Comparison of ENCODE assay signal across 11 cellular contexts in genomic region chr7:77409005-77409738, GRCh38. TPM values are rescaled to one million over a fixed set of nuclear protein-coding genes. Genes with fewer than 3 reads are reported as not detected.
A peak's percentile ranks its signal among the peaks of the same experiment; 100 is the strongest.
DNase-seq lines count a peak whose midpoint lies in the region; ATAC-seq, FAIRE-seq and TF ChIP-seq lines count a peak whose summit lies in the region.
"Had no signal": no experiment of that assay in that cellular context is flagged by ENCODE, and none has a peak within 500 bp of the region (broad histone marks: within the 10 kb centered on the region; RNA-seq: fewer than 3 reads in every experiment).

No MANE protein-coding gene starts in this region.

- no peak for DNase-seq in D721Med (ENCODE audit: insufficient read length, low spot score)
- no peak for DNase-seq in RCC 7860 (ENCODE audit: low spot score)
- peak; percentile 42 for DNase-seq in fibroblast of gingiva (ENCODE audit: low read depth)
- no peak for DNase-seq in natural killer cell treated with Interleukin-12 subunit alpha and Interleukin-12 subunit beta and Interleukin-15 and Interleukin-18, amount 100 ng/mL, for 72 hours (ENCODE audit: low spot score)
- no peak for DNase-seq in HPDE6-E6E7 (ENCODE audit: extremely low spot score)
- no peak for DNase-seq in HUDEP-2 (lab: John Stamatoyannopoulos, UW; ENCODE audit: unreplicated experiment in 76 of 76)
- DNase-seq in stimulated activated naive CD4-positive, alpha-beta T cell treated with Interleukin-2 at 50 U/mL for 16 hours (lab: John Stamatoyannopoulos, UW): no peak
- DNase-seq: activated naive CD8-positive, alpha-beta T cell treated with anti-CD3 and anti-CD28 coated beads, Interleukin-2, amount 50 U/mL, for 24 hours; endodermal cell; NCI-H2029 had no signal

- TF ChIP-seq CTCF in D721Med (IDR thresholded peaks at IDR 0.05; ENCODE audit: insufficient read depth, missing control alignments): no peak

- no peaks in the 10 kb centered on the region for H3K36me3 Mint-ChIP-seq in natural killer cell treated with Interleukin-12 subunit alpha and Interleukin-12 subunit beta and Interleukin-15 and Interleukin-18, amount 100 ng/mL, for 72 hours

- peak; percentile 41 for FAIRE-seq in D721Med (lab: Jason Lieb, UNC)
- peak; percentile 22 for FAIRE-seq in RCC 7860 (lab: Jason Lieb, UNC)

- no peaks in the 10 kb centered on the region for H3K9me3 Mint-ChIP-seq in natural killer cell treated with Interleukin-12 subunit alpha and Interleukin-12 subunit beta and Interleukin-15 and Interleukin-18, amount 100 ng/mL, for 72 hours
- H3K9me3 Mint-ChIP-seq: activated naive CD8-positive, alpha-beta T cell treated with anti-CD3 and anti-CD28 coated beads, Interleukin-2, amount 50 U/mL, for 24 hours; endodermal cell had no signal

- ATAC-seq in natural killer cell treated with Interleukin-12 subunit alpha and Interleukin-12 subunit beta and Interleukin-15 and Interleukin-18, amount 100 ng/mL, for 72 hours: no peak
- ATAC-seq in GM21619 (IDR thresholded peaks at IDR 0.05; ENCODE audit: unreplicated experiment): no peak
- ATAC-seq: activated naive CD8-positive, alpha-beta T cell treated with anti-CD3 and anti-CD28 coated beads, Interleukin-2, amount 50 U/mL, for 24 hours had no signal

- H3K4me1 Mint-ChIP-seq in natural killer cell treated with Interleukin-12 subunit alpha and Interleukin-12 subunit beta and Interleukin-15 and Interleukin-18, amount 100 ng/mL, for 72 hours (ENCODE audit: low read depth in 2 of 2): peaks cover 47 to 62% of the 10 kb centered on the region in 2 donors

- peak overlapping the region; percentile 84 to 93 for H3K27ac Mint-ChIP-seq in natural killer cell treated with Interleukin-12 subunit alpha and Interleukin-12 subunit beta and Interleukin-15 and Interleukin-18, amount 100 ng/mL, for 72 hours
- H3K27ac Mint-ChIP-seq: activated naive CD8-positive, alpha-beta T cell treated with anti-CD3 and anti-CD28 coated beads, Interleukin-2, amount 50 U/mL, for 24 hours; endodermal cell had no signal

- H3K27me3 Mint-ChIP-seq in natural killer cell treated with Interleukin-12 subunit alpha and Interleukin-12 subunit beta and Interleukin-15 and Interleukin-18, amount 100 ng/mL, for 72 hours: no peaks in the 10 kb centered on the region
- H3K27me3 Mint-ChIP-seq: activated naive CD8-positive, alpha-beta T cell treated with anti-CD3 and anti-CD28 coated beads, Interleukin-2, amount 50 U/mL, for 24 hours had no signal

- H3K4me3 Mint-ChIP-seq in natural killer cell treated with Interleukin-12 subunit alpha and Interleukin-12 subunit beta and Interleukin-15 and Interleukin-18, amount 100 ng/mL, for 72 hours: peak overlapping the region; percentile 32
- H3K4me3 Mint-ChIP-seq: activated naive CD8-positive, alpha-beta T cell treated with anti-CD3 and anti-CD28 coated beads, Interleukin-2, amount 50 U/mL, for 24 hours; endodermal cell had no signal

RNA-seq across cellular contexts. Expression of gene GSAP, which starts 7.0 kb away (rescaled TPM):
- 10 to 100 TPM; 15.9 to 18.0 TPM for total RNA-seq in natural killer cell treated with Interleukin-12 subunit alpha and Interleukin-12 subunit beta and Interleukin-15 and Interleukin-18, amount 100 ng/mL, for 72 hours
